In the genomic region with DNA sequence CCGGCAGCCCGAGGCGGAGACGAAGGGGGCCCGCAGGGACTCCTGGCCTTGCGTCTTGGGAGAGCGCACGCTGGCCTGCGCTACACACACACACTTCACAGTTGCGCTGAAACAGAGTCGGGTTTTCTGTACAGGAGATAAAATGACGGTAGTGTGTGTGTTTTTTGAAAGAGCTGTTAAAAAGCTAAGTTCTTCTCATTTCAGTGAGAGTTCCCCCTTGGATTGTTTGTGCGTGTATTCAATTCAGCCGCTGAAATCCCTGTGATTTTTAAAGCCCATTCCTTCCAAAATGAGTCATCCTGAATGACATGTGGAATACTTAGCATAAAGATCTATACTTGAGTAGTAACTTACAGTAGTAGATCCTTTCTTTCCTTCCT, we compare ENCODE assay signal across 13 cellular contexts. TPM values are rescaled to one million over a fixed set of nuclear protein-coding genes. Genes with fewer than 3 reads are reported as not detected.
DNase-seq lines count a peak whose midpoint lies in the region; ATAC-seq and TF ChIP-seq lines count a peak whose summit lies in the region.
"Had no signal": no experiment of that assay in that cellular context is flagged by ENCODE, and none has a peak within 500 bp of the region (broad histone marks: within the 10 kb centered on the region; RNA-seq: fewer than 3 reads in every experiment).

No MANE protein-coding gene starts in this region.

- H3K4ac ChIP-seq in H9 (ENCODE audit: low read depth, low read length) = no peak overlapping the region
- H3K4ac ChIP-seq in mesendoderm (ENCODE audit: low read depth, low read length) = no peak overlapping the region

- H3K9me3 Mint-ChIP-seq in H9 (no peaks in the 10 kb centered on the region; a peak in 2 of 5 replicates), brain (peaks cover 0 to 6% (median 0%) of the 10 kb centered on the region in 5 experiments)
- H3K9me3 Mint-ChIP-seq: activated CD4-positive, alpha-beta memory T cell treated with anti-CD3 and anti-CD28 coated beads, Interleukin-2, amount 10 ng/mL, durations not matched to agents 7 days and 5 days had no signal

- no peak overlapping the region for H4K8ac ChIP-seq in H9 (replicated peaks; ENCODE audit: insufficient read length, low read depth, low read length)
- H4K8ac ChIP-seq in mesendoderm (ENCODE audit: low read depth, low read length) = no peak overlapping the region

- H3K14ac ChIP-seq in H9 (ENCODE audit: insufficient read depth, low read length) = no peak overlapping the region

- no peak overlapping the region for H3K27ac Mint-ChIP-seq in H9
- H3K27ac Mint-ChIP-seq in brain = peak overlapping the region in 2 of 5 experiments; percentile 20 to 62
- H3K27ac Mint-ChIP-seq: activated CD4-positive, alpha-beta memory T cell treated with anti-CD3 and anti-CD28 coated beads, Interleukin-2, amount 10 ng/mL, durations not matched to agents 7 days and 5 days had no signal

- peak overlapping the region; percentile 22; the same call in 1 of the 2 replicates for H3K4me3 ChIP-seq in AG04450 (ENCODE audit: low read depth, low read length)
- no peak overlapping the region for H3K4me3 ChIP-seq in mesendoderm (ENCODE audit: low read length)
- no peak overlapping the region for H3K4me3 ChIP-seq in PC-9
- H3K4me3 ChIP-seq in effector memory CD4-positive, alpha-beta T cell (ENCODE audit: insufficient read depth, low read depth, low read length, poor library complexity, severe bottlenecking) = no peak overlapping the region

- BruUV-seq in PC-9 (replicated peaks; lab: Mats Ljungman, UMichigan) = no TSS peak

- H4K20me1 ChIP-seq in H9 (ENCODE audit: control insufficient read depth, insufficient read depth, insufficient read length) (no peaks in the 10 kb centered on the region), PC-9 (ENCODE audit: insufficient read depth) (no peaks in the 10 kb centered on the region; the same call in none of the 2 replicates)

- POLR2A ChIA-PET in AG04450 (lab: Yijun Ruan, JAX) = no interaction called here
- POLR2A ChIA-PET in PC-9 (lab: Charles Lee; ENCODE audit: unreplicated experiment) = no interaction called here

- H3K4me1 ChIP-seq in H9 (ENCODE audit: insufficient read depth, low read length) (no peaks in the 10 kb centered on the region), mesendoderm (ENCODE audit: control insufficient read depth, low read depth, low read length) (no peaks in the 10 kb centered on the region), PC-9 (replicated peaks; ENCODE audit: insufficient read depth) (no peaks in the 10 kb centered on the region)
- H3K4me1 ChIP-seq in effector memory CD4-positive, alpha-beta T cell (ENCODE audit: control insufficient read depth, insufficient read depth, low read length, poor library complexity, severe bottlenecking) = no peaks in the 10 kb centered on the region

- H3K9ac ChIP-seq in H9 (ENCODE audit: extremely low read depth, insufficient read length, low read length) (no peak overlapping the region), mesendoderm (ENCODE audit: low read length) (no peak overlapping the region)

- no peaks in the 10 kb centered on the region for H3K36me3 ChIP-seq in mesendoderm (ENCODE audit: control insufficient read depth, insufficient read depth, low read length)
- no peaks in the 10 kb centered on the region for H3K36me3 ChIP-seq in PC-9 (ENCODE audit: low read depth)
- no peaks in the 10 kb centered on the region for H3K36me3 ChIP-seq in effector memory CD4-positive, alpha-beta T cell (ENCODE audit: control insufficient read depth, insufficient read depth, low read length)
- H3K36me3 ChIP-seq: neutrophil had no signal

- H3K23ac ChIP-seq in H9 (ENCODE audit: insufficient read length, low read depth, low read length) = no peak overlapping the region
- H3K23ac ChIP-seq in mesendoderm (ENCODE audit: low read length) = no peak overlapping the region

- no peak overlapping the region for H2BK5ac ChIP-seq in H9 (ENCODE audit: insufficient read length, low read length)
- no peak overlapping the region for H2BK5ac ChIP-seq in mesendoderm (ENCODE audit: low read length)

- H2BK12ac ChIP-seq in H9 (ENCODE audit: insufficient read length, low read depth, low read length) = no peak overlapping the region

- no peak overlapping the region for H2BK20ac ChIP-seq in H9 (ENCODE audit: low read depth, low read length, poor library complexity, severe bottlenecking)

- CTCF ChIA-PET in AG04450 (lab: Charles Lee) (interaction anchor here (1.2 kb wide), 1 partner anchor 242 kb away, joined by 3 read pairs; no protein-coding TSS in a partner anchor), PC-9 (lab: Charles Lee) (no interaction called here)

- H3K9me3 ChIP-seq in AG04450 (ENCODE audit: control insufficient read depth, insufficient read depth, low read length) = no peaks in the 10 kb centered on the region; the same call in 1 of the 2 replicates
- no peaks in the 10 kb centered on the region for H3K9me3 ChIP-seq in H9 (ENCODE audit: control insufficient read depth, low read depth, low read length)
- 0 out of 2 replicates have a peak, but pooled peaks cover 3% of the 10 kb centered on the region for H3K9me3 ChIP-seq in PC-9 (ENCODE audit: insufficient read depth, low read depth)
- no peaks in the 10 kb centered on the region for H3K9me3 ChIP-seq in effector memory CD4-positive, alpha-beta T cell (ENCODE audit: control insufficient read depth, low read length)
- H3K9me3 ChIP-seq: neutrophil had no signal

- H3K23me2 ChIP-seq in H9 (ENCODE audit: insufficient read length, low read depth, low read length, poor library complexity, severe bottlenecking) = peaks cover 4% of the 10 kb centered on the region

- H3K18ac ChIP-seq in H9 (ENCODE audit: insufficient read length, low read depth, low read length) (no peak overlapping the region), mesendoderm (ENCODE audit: low read length) (peak overlapping the region; percentile 12)

- H3K79me2 ChIP-seq in H9 (ENCODE audit: insufficient read depth, low read length) (no peaks in the 10 kb centered on the region), mesendoderm (ENCODE audit: control insufficient read depth, insufficient read depth, low read length) (no peaks in the 10 kb centered on the region), PC-9 (ENCODE audit: low read depth) (no peaks in the 10 kb centered on the region)

- H3K56ac ChIP-seq in H9 (ENCODE audit: insufficient read length, low read depth, low read length) = no peak overlapping the region
- peak overlapping the region; percentile 44 for H3K56ac ChIP-seq in mesendoderm (ENCODE audit: low read length)

- no peak for ATAC-seq in HG02763 (IDR thresholded peaks at IDR 0.05; ENCODE audit: unreplicated experiment)
- ATAC-seq in GM21737 (IDR thresholded peaks at IDR 0.05; ENCODE audit: unreplicated experiment) = no peak

- H3K27ac ChIP-seq in AG04450 (ENCODE audit: low read depth, low read length) (no peak overlapping the region), H9 (ENCODE audit: insufficient read length, low read depth, low read length) (no peak overlapping the region), mesendoderm (ENCODE audit: low read depth, low read length) (no peak overlapping the region), PC-9 (no peak overlapping the region)
- no peak overlapping the region for H3K27ac ChIP-seq in effector memory CD4-positive, alpha-beta T cell (ENCODE audit: insufficient read depth, low read length, poor library complexity, severe bottlenecking)
- H3K27ac ChIP-seq: neutrophil had no signal

- DNase-seq in AG04450 (ENCODE audit: low read depth, low spot score) (no peak), H9 (no peak), mesendoderm (peak; percentile 62), PC-9 (no peak)
- DNase-seq in effector memory CD4-positive, alpha-beta T cell = no peak
- DNase-seq: activated CD4-positive, alpha-beta memory T cell treated with anti-CD3 and anti-CD28 coated beads, Interleukin-2, amount 10 ng/mL, durations not matched to agents 7 days and 5 days; cerebellar nuclear complex; stimulated activated CD8-positive, alpha-beta memory T cell treated with anti-CD3 and anti-CD28 coated beads, Interleukin-4, amount 100 ng/mL, for 48 hours; T-helper 9 cell had no signal

- H4K5ac ChIP-seq in H9 (ENCODE audit: insufficient read length, low read depth, low read length) = no peak overlapping the region
- no peak overlapping the region for H4K5ac ChIP-seq in mesendoderm (ENCODE audit: low read length)

- H2AK5ac ChIP-seq in H9 (ENCODE audit: insufficient read length, low read length) (no peak overlapping the region), mesendoderm (ENCODE audit: low read length) (no peak overlapping the region)

- no peak overlapping the region for H2BK120ac ChIP-seq in H9 (ENCODE audit: low read depth, low read length, poor library complexity, severe bottlenecking)
- no peak overlapping the region for H2BK120ac ChIP-seq in mesendoderm (ENCODE audit: low read depth, low read length)

- no peaks in the 10 kb centered on the region for H3K9me2 ChIP-seq in PC-9 (ENCODE audit: insufficient read depth)

- no peak overlapping the region for H2AFZ ChIP-seq in H9 (ENCODE audit: low read length)
- H2AFZ ChIP-seq in PC-9 = no peak overlapping the region

- H3K4me1 Mint-ChIP-seq in H9 (peaks cover 16% of the 10 kb centered on the region in 2 experiments), brain (peaks cover 28% of the 10 kb centered on the region)
- H3K4me1 Mint-ChIP-seq: activated CD4-positive, alpha-beta memory T cell treated with anti-CD3 and anti-CD28 coated beads, Interleukin-2, amount 10 ng/mL, durations not matched to agents 7 days and 5 days had no signal

- H3K27me3 ChIP-seq in AG04450 (ENCODE audit: control insufficient read depth, insufficient read depth, low read length) = peaks cover 27% of the 10 kb centered on the region
- peaks cover 5% of the 10 kb centered on the region; the same call in 1 of the 2 replicates for H3K27me3 ChIP-seq in H9 (ENCODE audit: insufficient read depth, low read length)
- H3K27me3 ChIP-seq in mesendoderm (ENCODE audit: insufficient read depth, low read length, poor library complexity) = peaks cover 4% of the 10 kb centered on the region
- peaks cover 34% of the 10 kb centered on the region for H3K27me3 ChIP-seq in PC-9 (ENCODE audit: insufficient read depth, low read depth)
- no peaks in the 10 kb centered on the region for H3K27me3 ChIP-seq in effector memory CD4-positive, alpha-beta T cell (replicated peaks; ENCODE audit: control insufficient read depth, insufficient read depth, low read length, poor library complexity, severe bottlenecking)

- no peak overlapping the region for H3T11ph ChIP-seq in H9 (ENCODE audit: low read length)

- WGBS in H9 (ENCODE audit: extremely low coverage, insufficient read length, low lambda C conversion rate) = no CpG with 5 or more reads among the region's 14 CpGs
- WGBS in mesendoderm (ENCODE audit: extremely low coverage, insufficient coverage, low lambda C conversion rate) = no CpG with 5 or more reads among the region's 14 CpGs

- H3K36me3 Mint-ChIP-seq in H9 (ENCODE audit: insufficient read depth in 1 of 3, low read depth in 3 of 3) = no peaks in the 10 kb centered on the region
- no peaks in the 10 kb centered on the region for H3K36me3 Mint-ChIP-seq in brain

- H2BK15ac ChIP-seq in H9 (ENCODE audit: low read depth, low read length) (no peak overlapping the region), mesendoderm (replicated peaks; ENCODE audit: low read depth) (no peak overlapping the region)

- H3K4me3 Mint-ChIP-seq in H9 (peak overlapping the region; percentile 54 to 70), brain (peak overlapping the region; percentile 10 to 76 (median 61))
- H3K4me3 Mint-ChIP-seq: activated CD4-positive, alpha-beta memory T cell treated with anti-CD3 and anti-CD28 coated beads, Interleukin-2, amount 10 ng/mL, durations not matched to agents 7 days and 5 days had no signal

- TF ChIP-seq CTCF in AG04450 (IDR thresholded peaks at IDR 0.05; ENCODE audit: low read depth, low read length) (no peak), H9 (conservative IDR thresholded peaks at IDR 0.05) (no peak), brain (conservative IDR thresholded peaks at IDR 0.05) (no peak), PC-9 (conservative IDR thresholded peaks at IDR 0.05) (no peak)

- H3K4me2 ChIP-seq in H9 (ENCODE audit: insufficient read depth, insufficient read length, low read length) = peak overlapping the region; percentile 28
- H3K4me2 ChIP-seq in mesendoderm (ENCODE audit: low read length) = peak overlapping the region; percentile 42
- H3K4me2 ChIP-seq in PC-9 = no peak overlapping the region

- H3F3A ChIP-seq in PC-9 (ENCODE audit: insufficient read depth, low read depth) = no peaks in the 10 kb centered on the region

- H3K27me3 Mint-ChIP-seq in H9 (ENCODE audit: low read depth) (peaks cover 23% of the 10 kb centered on the region), brain (peaks cover 7% of the 10 kb centered on the region)

- H4K91ac ChIP-seq in H9 (ENCODE audit: insufficient read length, low read depth, low read length) = no peak overlapping the region

- no peaks in the 10 kb centered on the region for H3K79me1 ChIP-seq in H9 (ENCODE audit: insufficient read depth, low read depth, low read length, poor library complexity, severe bottlenecking)
- no peaks in the 10 kb centered on the region for H3K79me1 ChIP-seq in mesendoderm (ENCODE audit: low read length)

- intact Hi-C loops in PC-9 (cut with micrococcal nuclease; ENCODE audit: unreplicated experiment) = no loop called here

RNA-seq across cellular contexts. Expression of gene SOX11, which starts 18.3 kb away (rescaled TPM):
- polyA plus RNA-seq in AG04450 (2011; rRNA removed) (2.3 and 2.8 TPM in 2 replicates), brain (ENCODE audit: insufficient read depth, low read depth, low replicate concordance) (14.3 TPM)
- 4.7 and 6.9 TPM in 2 replicates for polyA minus RNA-seq in AG04450 (2011; rRNA and poly(A)+ RNA removed)
- total RNA-seq in H9 (2021) (42.8 and 43.8 TPM in 2 replicates), PC-9 (2021) (not detected in 2 replicates)
- polyA plus RNA-seq in mesendoderm (2013, experiment 1 of 2) = 9.9 TPM
- polyA plus RNA-seq in mesendoderm (2013, experiment 2 of 2) = 10.1 TPM
- total RNA-seq: activated CD4-positive, alpha-beta memory T cell treated with anti-CD3 and anti-CD28 coated beads, Interleukin-2, amount 10 ng/mL, durations not matched to agents 7 days and 5 days had no signal

Comparison
In these comparisons a context has a peak if more than half of its experiments do, and no peak if none do; other contexts are left out.
1. RNA of gene SOX11, which starts 18.3 kb away (total RNA-seq): 42.8 to 43.8 TPM in H9; not detected in PC-9; every median in the first group is over 10 times any median in the second.